ENCODE assay signal across 8 cellular contexts in genomic region chr19:48444933-48445194, GRCh38. TPM values are rescaled to one million over a fixed set of nuclear protein-coding genes. Genes with fewer than 3 reads are reported as not detected.
A peak's percentile ranks its signal among the peaks of the same experiment; 100 is the strongest.
DNase-seq lines count a peak whose midpoint lies in the region; ATAC-seq and TF ChIP-seq lines count a peak whose summit lies in the region.

No MANE protein-coding gene starts in this region.

- peaks cover 10% of the 10 kb centered on the region for H3K36me3 ChIP-seq in cardiac muscle cell
- H3K36me3 ChIP-seq in left lung = peaks cover 0 to 29% of the 10 kb centered on the region in 2 donors

- H3K9me3 ChIP-seq in cardiac muscle cell (ENCODE audit: low read depth) (no peaks in the 10 kb centered on the region), left lung (no peaks in the 10 kb centered on the region)

- H3K27ac ChIP-seq in cardiac muscle cell (peak overlapping the region; percentile 76), left lung (peak overlapping the region; percentile 90 to 94)

- H3K27ac Mint-ChIP-seq in activated naive CD8-positive, alpha-beta T cell = peak overlapping the region; percentile 93
- H3K27ac Mint-ChIP-seq in type B pancreatic cell = peak overlapping the region; percentile 95

- ATAC-seq in Right ventricle myocardium inferior (no peak), left lung (no peak), HG03378 (IDR thresholded peaks at IDR 0.05; ENCODE audit: unreplicated experiment) (no peak)

- peaks cover 37% of the 10 kb centered on the region for H3K4me1 Mint-ChIP-seq in activated naive CD8-positive, alpha-beta T cell (ENCODE audit: low read depth)
- peaks cover 10% of the 10 kb centered on the region for H3K4me1 Mint-ChIP-seq in type B pancreatic cell (ENCODE audit: unreplicated experiment)

- peaks cover 10% of the 10 kb centered on the region for H3K27me3 Mint-ChIP-seq in activated naive CD8-positive, alpha-beta T cell
- no peaks in the 10 kb centered on the region for H3K27me3 Mint-ChIP-seq in type B pancreatic cell

- H3K36me3 Mint-ChIP-seq in activated naive CD8-positive, alpha-beta T cell = peaks cover 11% of the 10 kb centered on the region
- peaks cover 7% of the 10 kb centered on the region for H3K36me3 Mint-ChIP-seq in type B pancreatic cell

- peak overlapping the region; percentile 79 for H3K4me3 Mint-ChIP-seq in activated naive CD8-positive, alpha-beta T cell
- H3K4me3 Mint-ChIP-seq in type B pancreatic cell = peak overlapping the region; percentile 89

- H3K4me3 ChIP-seq in cardiac muscle cell = peak overlapping the region; percentile 82
- peak overlapping the region; percentile 64 to 99 for H3K4me3 ChIP-seq in left lung

- TF ChIP-seq CTCF in cardiac muscle cell (IDR thresholded peaks at IDR 0.05; ENCODE audit: low read depth, low read length) (no peak), left lung (IDR thresholded peaks at IDR 0.05) (no peak), type B pancreatic cell (conservative IDR thresholded peaks at IDR 0.05) (no peak)

- no peaks in the 10 kb centered on the region for H3K9me3 Mint-ChIP-seq in activated naive CD8-positive, alpha-beta T cell (ENCODE audit: low read depth)
- no peaks in the 10 kb centered on the region for H3K9me3 Mint-ChIP-seq in type B pancreatic cell

- no peaks in the 10 kb centered on the region for H3K27me3 ChIP-seq in cardiac muscle cell
- H3K27me3 ChIP-seq in left lung = peaks cover 11 to 52% of the 10 kb centered on the region in 2 donors

- H3K4me1 ChIP-seq in cardiac muscle cell (ENCODE audit: low read depth) (peaks cover 4% of the 10 kb centered on the region), left lung (peaks cover 16 to 43% of the 10 kb centered on the region in 2 donors)

- intact Hi-C loops in Right ventricle myocardium inferior (cut with DNase I) = no loop called here
- intact Hi-C loops in left lung (cut with DNase I) = no loop called here

- DNase-seq in cardiac muscle cell (ENCODE audit: low read depth in 1 of 2, low spot score in 1 of 2) (peak in 1 of 2 donors; percentile 10), Right ventricle myocardium inferior (ENCODE audit: missing footprints) (no peak), left lung (no peak), type B pancreatic cell (ENCODE audit: extremely low spot score, unreplicated experiment) (no peak), NCI-H510A (lab: John Stamatoyannopoulos, UW) (no peak), HCEC 1CT (no peak)

RNA-seq across cellular contexts. Expression of gene GRWD1, which starts 0.9 kb away (rescaled TPM):
- total RNA-seq in cardiac muscle cell (24.2 and 36.5 TPM in 2 replicates), Right ventricle myocardium inferior (17.7 TPM), left lung (10 to 100 TPM; 21.5 to 33.8 TPM), type B pancreatic cell (ENCODE audit: low replicate concordance) (37.2 and 44.0 TPM in 2 replicates)
- polyA plus RNA-seq in cardiac muscle cell = 36.3 and 38.6 TPM in 2 replicates

RNA-seq across cellular contexts. Expression of gene KCNJ14, which starts 10.5 kb away (rescaled TPM):
- total RNA-seq in cardiac muscle cell = 0.56 and 1.7 TPM in 2 replicates
- 0.61 and 1.5 TPM in 2 replicates for polyA plus RNA-seq in cardiac muscle cell
- 0.19 TPM for total RNA-seq in Right ventricle myocardium inferior
- total RNA-seq in left lung = under 1 TPM; 0.52 to 0.61 TPM
- total RNA-seq in type B pancreatic cell (ENCODE audit: low replicate concordance) = 1.8 TPM in 2 replicates

RNA-seq across cellular contexts. Expression of gene CYTH2, which starts 24.3 kb away (rescaled TPM):
- total RNA-seq in cardiac muscle cell = 179 and 211 TPM in 2 replicates
- 103 and 138 TPM in 2 replicates for polyA plus RNA-seq in cardiac muscle cell
- 30.7 TPM for total RNA-seq in Right ventricle myocardium inferior
- 10 to 100 TPM; 49.8 to 65.9 TPM for total RNA-seq in left lung
- 115 and 139 TPM in 2 replicates for total RNA-seq in type B pancreatic cell (ENCODE audit: low replicate concordance)

RNA-seq across cellular contexts. Expression of gene GRIN2D, which starts 51.4 kb away (rescaled TPM):
- total RNA-seq in cardiac muscle cell = 2.7 and 3.2 TPM in 2 replicates
- 3.5 and 3.9 TPM in 2 replicates for polyA plus RNA-seq in cardiac muscle cell
- 0.38 TPM for total RNA-seq in Right ventricle myocardium inferior
- total RNA-seq in left lung = 1 to 10 TPM in 1 of 2 donors, under 1 TPM in 1; 0.94 to 1.3 TPM
- total RNA-seq in type B pancreatic cell (ENCODE audit: low replicate concordance) = 0.45 and 0.58 TPM in 2 replicates

RNA-seq across cellular contexts. Expression of gene KDELR1, which starts 53.5 kb away (rescaled TPM):
- total RNA-seq in cardiac muscle cell (137 and 159 TPM in 2 replicates), Right ventricle myocardium inferior (73.5 TPM), left lung (100 to 1,000 TPM; 171 to 187 TPM), type B pancreatic cell (ENCODE audit: low replicate concordance) (227 and 245 TPM in 2 replicates)
- 186 and 218 TPM in 2 replicates for polyA plus RNA-seq in cardiac muscle cell
